18 cellular contexts compared by ENCODE assay signal in the genomic region with DNA sequence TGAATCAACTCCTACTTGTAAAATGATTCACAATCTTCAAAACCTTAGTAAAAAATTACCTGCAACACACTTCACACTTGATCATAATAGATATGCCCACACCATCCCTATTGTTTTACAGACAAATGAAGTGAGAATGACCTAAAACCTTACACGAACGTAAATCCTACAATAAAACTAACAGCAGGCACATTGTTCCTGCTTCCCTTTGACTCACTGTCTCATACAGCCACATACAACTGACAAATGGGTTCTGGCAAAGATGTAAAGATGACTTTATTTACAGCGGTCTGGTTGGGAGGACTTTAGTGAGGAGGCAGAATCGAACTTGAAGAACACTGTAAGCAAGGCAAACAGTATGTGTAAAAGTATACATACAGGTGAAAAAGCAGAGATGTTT.
"Had no signal": no experiment of that assay in that cellular context is flagged by ENCODE, and none has a peak within 500 bp of the region (broad histone marks: within the 10 kb centered on the region; RNA-seq: fewer than 3 reads in every experiment).

No MANE protein-coding gene starts in this region.

- DNase-seq: activated CD4-positive, alpha-beta T cell treated with anti-CD3 and anti-CD28 coated beads for 48 hours; activated CD4-positive, alpha-beta T cell treated with anti-CD3 and anti-CD28 coated beads, Interleukin-2, amount 50 U/mL, for 4 hours; activated CD4-positive, CD25-positive, alpha-beta regulatory T cell treated with anti-CD3 and anti-CD28 coated beads, Interleukin-2, amount 50 U/mL, for 72 hours; activated CD8-positive, alpha-beta memory T cell treated with anti-CD3 and anti-CD28 coated beads, Interleukin-2, amount 10 ng/mL, durations not matched to agents 7 days and 5 days; activated effector memory CD4-positive, alpha-beta T cell treated with Interleukin-2 at 50 U/mL for 16 hours; activated naive CD4-positive, alpha-beta T cell; activated T-cell treated with anti-CD3 and anti-CD28 coated beads, Interleukin-2, amount 50 U/mL, for 24 hours; aorta; NCI-H1092; NCI-H1417; NCI-H1930; NCI-H2107; NCI-H345; NCI-H510A treated with DMSO at 0.1 percent for 48 hours; PC-3; SHP77; T-helper 17 cell; T-helper 9 cell had no signal
